Comparison of ENCODE assay signal across 8 cellular contexts in the genomic region with DNA sequence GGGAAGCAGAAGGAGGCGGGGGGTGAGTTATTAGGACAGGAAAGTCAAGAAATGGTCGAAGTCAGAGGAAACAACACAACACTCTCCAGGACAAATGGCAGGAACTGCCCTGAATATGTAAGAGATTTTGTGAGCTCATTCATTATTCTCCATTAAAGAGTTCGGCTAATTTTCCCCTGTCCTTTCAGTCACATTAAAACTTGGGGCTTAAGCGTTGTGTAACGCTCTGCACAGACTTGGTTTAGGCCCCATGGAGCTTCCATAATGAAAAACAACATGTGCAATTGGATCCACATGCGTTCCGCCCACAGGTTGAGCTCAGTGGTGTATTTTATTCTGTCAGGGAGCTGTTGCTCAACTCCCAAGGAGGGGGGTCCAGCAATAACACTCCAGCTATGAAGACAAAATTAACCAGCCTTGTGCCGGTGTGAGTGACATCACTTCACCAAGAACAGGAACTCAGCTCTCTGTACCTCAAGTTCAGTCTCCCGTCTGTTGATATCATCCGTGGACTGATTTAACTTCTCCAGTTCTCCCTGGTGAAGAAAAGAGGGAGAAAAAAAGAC. TPM values are rescaled to one million over a fixed set of nuclear protein-coding genes. Genes with fewer than 3 reads are reported as not detected.
A peak's percentile ranks its signal among the peaks of the same experiment; 100 is the strongest.
DNase-seq lines count a peak whose midpoint lies in the region; ATAC-seq and TF ChIP-seq lines count a peak whose summit lies in the region.

No MANE protein-coding gene starts in this region.

- peaks cover 48% of the 10 kb centered on the region for H3K4me1 Mint-ChIP-seq in T-helper 2 cell treated with Interferon-gamma antibody and Interleukin-4, amounts not matched to agents 5 μg/mL and 100 μg/mL, for 36 hours (ENCODE audit: low read depth)
- peaks cover 59% of the 10 kb centered on the region for H3K4me1 Mint-ChIP-seq in type B pancreatic cell (ENCODE audit: unreplicated experiment)

- no peak for TF ChIP-seq CTCF in lower leg skin (IDR thresholded peaks at IDR 0.05)
- no peak for TF ChIP-seq CTCF in type B pancreatic cell (conservative IDR thresholded peaks at IDR 0.05)

- intact Hi-C loops in lower leg skin (cut with DNase I; ENCODE audit: low total_unique reads) = loop anchor here (5.0 kb wide), 1 partner anchor 63 kb away; no protein-coding TSS in a partner anchor

- no peaks in the 10 kb centered on the region for H3K27me3 ChIP-seq in adipocyte (replicated peaks; ENCODE audit: control insufficient read depth, insufficient read depth, low read length)

- ATAC-seq in HG03521 (IDR thresholded peaks at IDR 0.05; ENCODE audit: unreplicated experiment) = no peak
- ATAC-seq in GM18519 (IDR thresholded peaks at IDR 0.05; ENCODE audit: low FRiP score, unreplicated experiment) = no peak

- no peak overlapping the region for H3K27ac Mint-ChIP-seq in T-helper 2 cell treated with Interferon-gamma antibody and Interleukin-4, amounts not matched to agents 5 μg/mL and 100 μg/mL, for 36 hours
- H3K27ac Mint-ChIP-seq in type B pancreatic cell = peak overlapping the region; percentile 57

- TF ChIP-seq POLR2A in lower leg skin (IDR thresholded peaks at IDR 0.05) = no peak

- peaks cover 58% of the 10 kb centered on the region for H3K4me1 ChIP-seq in adipocyte (ENCODE audit: control insufficient read depth, insufficient read depth, low read length)

- H3K4me3 ChIP-seq in adipocyte (ENCODE audit: low read length) (peak overlapping the region; percentile 96), lower leg skin (ENCODE audit: low read depth, poor library complexity, severe bottlenecking) (no peak overlapping the region)

- H3K36me3 ChIP-seq in adipocyte (ENCODE audit: control insufficient read depth, insufficient read depth, low read length, severe bottlenecking) = no peaks in the 10 kb centered on the region

- H3K9me3 Mint-ChIP-seq in T-helper 2 cell treated with Interferon-gamma antibody and Interleukin-4, amounts not matched to agents 5 μg/mL and 100 μg/mL, for 36 hours = no peaks in the 10 kb centered on the region
- no peaks in the 10 kb centered on the region for H3K9me3 Mint-ChIP-seq in type B pancreatic cell

- no peak for DNase-seq in T-helper 2 cell treated with Interferon-gamma antibody and Interleukin-4, amounts not matched to agents 5 μg/mL and 100 μg/mL, for 36 hours (ENCODE audit: low spot score)
- DNase-seq in T-helper 2 cell = no peak
- peak; percentile 95 for DNase-seq in adipocyte (ENCODE audit: low read depth)
- DNase-seq in lower leg skin (ENCODE audit: low spot score in 2 of 2) = peak; percentile 81 to 91
- no peak for DNase-seq in type B pancreatic cell (ENCODE audit: extremely low spot score, unreplicated experiment)
- DNase-seq in activated gamma-delta T cell (lab: John Stamatoyannopoulos, UW) = no peak

- peak overlapping the region; percentile 91 for H3K4me3 Mint-ChIP-seq in T-helper 2 cell treated with Interferon-gamma antibody and Interleukin-4, amounts not matched to agents 5 μg/mL and 100 μg/mL, for 36 hours
- peak overlapping the region; percentile 97 for H3K4me3 Mint-ChIP-seq in type B pancreatic cell

- peaks cover 6% of the 10 kb centered on the region for H3K27me3 Mint-ChIP-seq in T-helper 2 cell treated with Interferon-gamma antibody and Interleukin-4, amounts not matched to agents 5 μg/mL and 100 μg/mL, for 36 hours (ENCODE audit: low read depth)
- H3K27me3 Mint-ChIP-seq in type B pancreatic cell = peaks cover 2% of the 10 kb centered on the region

- H3K36me3 Mint-ChIP-seq in T-helper 2 cell treated with Interferon-gamma antibody and Interleukin-4, amounts not matched to agents 5 μg/mL and 100 μg/mL, for 36 hours (ENCODE audit: low read depth) = peaks cover 40% of the 10 kb centered on the region
- peaks cover 4% of the 10 kb centered on the region for H3K36me3 Mint-ChIP-seq in type B pancreatic cell

- H3K9ac ChIP-seq in adipocyte (ENCODE audit: low read length) = peak overlapping the region; percentile 94

- 60 to 61% methylated on average over 10 of the region's 10 CpGs for WGBS in lower leg skin, 2 donors

- no peaks in the 10 kb centered on the region for H3K9me3 ChIP-seq in adipocyte (ENCODE audit: control insufficient read depth, low read length)

RNA-seq across cellular contexts. Expression of a gene that starts 2.3 kb away (rescaled TPM):
- total RNA-seq in lower leg skin (10 to 100 TPM; 10.7 to 30.3 (median 18.5) TPM), type B pancreatic cell (ENCODE audit: low replicate concordance) (31.2 and 33.4 TPM in 2 replicates)

Comparison
In these comparisons a context has a peak if more than half of its experiments do, and no peak if none do; other contexts are left out.
1. DNase-seq: peak in adipocyte (single experiment) and lower leg skin (2 of 2); none in T-helper 2 cell treated with Interferon-gamma antibody and Interleukin-4, amounts not matched to agents 5 μg/mL and 100 μg/mL, for 36 hours (single experiment), T-helper 2 cell (0 of 5), type B pancreatic cell (single experiment) and activated gamma-delta T cell (single experiment).